In genomic region chr2:30146337-30147195, GRCh38 we compare ENCODE assay signal across 8 cellular contexts. TPM values are rescaled to one million over a fixed set of nuclear protein-coding genes. Genes with fewer than 3 reads are reported as not detected.
DNase-seq lines count a peak whose midpoint lies in the region; ATAC-seq and TF ChIP-seq lines count a peak whose summit lies in the region.

Gene YPEL5 (plus strand): TSS chr2:30147007. CDS start chr2:30156652, 9,645 bp downstream.

- H3K27me3 ChIP-seq in suprapubic skin: no peaks in the 10 kb centered on the region

- H3K27ac ChIP-seq in suprapubic skin: peak within 1 kb of the TSS; percentile 98

- ATAC-seq in HG02610 (IDR thresholded peaks at IDR 0.05; ENCODE audit: unreplicated experiment): peak; percentile 95
- ATAC-seq in activated naive CD4-positive, alpha-beta T cell treated with anti-CD3 and anti-CD28 coated beads, Interleukin-2, amount 50 U/mL, for 72 hours: peak; percentile 93

- TF ChIP-seq CTCF in suprapubic skin (IDR thresholded peaks at IDR 0.05): no peak

- H3K36me3 ChIP-seq in suprapubic skin: no peaks in the 10 kb centered on the region

- peaks cover 44% of the 10 kb centered on the region for H3K4me1 ChIP-seq in suprapubic skin

- H3K9me3 Mint-ChIP-seq in activated naive CD4-positive, alpha-beta T cell treated with anti-CD3 and anti-CD28 coated beads, Interleukin-2, amount 50 U/mL, for 72 hours: no peaks in the 10 kb centered on the region

- DNase-seq in NCI-H1092 treated with DMSO at 0.1 percent for 48 hours (lab: John Stamatoyannopoulos, UW) (peak; percentile 100), SKM-1 (lab: John Stamatoyannopoulos, UW; ENCODE audit: unreplicated experiment) (peak; percentile 100), globus pallidus (ENCODE audit: low spot score) (peak; percentile 100), nucleus accumbens (lab: John Stamatoyannopoulos, UW) (peak; percentile 86 to 100 (median 99)), suprapubic skin (ENCODE audit: low spot score in 2 of 2) (peak; percentile 99)
- DNase-seq in activated naive CD4-positive, alpha-beta T cell treated with anti-CD3 and anti-CD28 coated beads, Interleukin-2, amount 50 U/mL, for 72 hours (ENCODE audit: low spot score in 2 of 2): peak; percentile 98 to 100

- H3K4me3 ChIP-seq in GM08714 (ENCODE audit: low read length): peak within 1 kb of the TSS; percentile 93
- H3K4me3 ChIP-seq in suprapubic skin: peak within 1 kb of the TSS; percentile 76

- TF ChIP-seq EP300 in suprapubic skin (IDR thresholded peaks at IDR 0.05): no peak

- no peaks in the 10 kb centered on the region for H3K9me3 ChIP-seq in suprapubic skin

- 1% methylated on average over 24 of the region's 63 CpGs for WGBS in suprapubic skin

- peak within 1 kb of the TSS; percentile 98 to 99 for H3K27ac Mint-ChIP-seq in activated naive CD4-positive, alpha-beta T cell treated with anti-CD3 and anti-CD28 coated beads, Interleukin-2, amount 50 U/mL, for 72 hours

- H3K36me3 Mint-ChIP-seq in activated naive CD4-positive, alpha-beta T cell treated with anti-CD3 and anti-CD28 coated beads, Interleukin-2, amount 50 U/mL, for 72 hours: peaks cover 0 to 6% of the 10 kb centered on the region in 2 donors

- peak; percentile 83 to 94 for TF ChIP-seq POLR2A in suprapubic skin (IDR thresholded peaks at IDR 0.05)

RNA-seq across cellular contexts. Expression of gene YPEL5, which starts in this region (rescaled TPM):
- 10 to 100 TPM; 26.0 to 73.7 TPM for total RNA-seq in activated naive CD4-positive, alpha-beta T cell treated with anti-CD3 and anti-CD28 coated beads, Interleukin-2, amount 50 U/mL, for 72 hours
- total RNA-seq in suprapubic skin: 100 to 1,000 TPM; 102 to 129 (median 109) TPM

Comparison
In these comparisons a context has a peak if more than half of its experiments do, and no peak if none do; other contexts are left out.
1. Peak in every context shown above with its lines: DNase-seq, ATAC-seq, H3K4me3 ChIP-seq and H3K27ac ChIP-seq.